In the genomic region with DNA sequence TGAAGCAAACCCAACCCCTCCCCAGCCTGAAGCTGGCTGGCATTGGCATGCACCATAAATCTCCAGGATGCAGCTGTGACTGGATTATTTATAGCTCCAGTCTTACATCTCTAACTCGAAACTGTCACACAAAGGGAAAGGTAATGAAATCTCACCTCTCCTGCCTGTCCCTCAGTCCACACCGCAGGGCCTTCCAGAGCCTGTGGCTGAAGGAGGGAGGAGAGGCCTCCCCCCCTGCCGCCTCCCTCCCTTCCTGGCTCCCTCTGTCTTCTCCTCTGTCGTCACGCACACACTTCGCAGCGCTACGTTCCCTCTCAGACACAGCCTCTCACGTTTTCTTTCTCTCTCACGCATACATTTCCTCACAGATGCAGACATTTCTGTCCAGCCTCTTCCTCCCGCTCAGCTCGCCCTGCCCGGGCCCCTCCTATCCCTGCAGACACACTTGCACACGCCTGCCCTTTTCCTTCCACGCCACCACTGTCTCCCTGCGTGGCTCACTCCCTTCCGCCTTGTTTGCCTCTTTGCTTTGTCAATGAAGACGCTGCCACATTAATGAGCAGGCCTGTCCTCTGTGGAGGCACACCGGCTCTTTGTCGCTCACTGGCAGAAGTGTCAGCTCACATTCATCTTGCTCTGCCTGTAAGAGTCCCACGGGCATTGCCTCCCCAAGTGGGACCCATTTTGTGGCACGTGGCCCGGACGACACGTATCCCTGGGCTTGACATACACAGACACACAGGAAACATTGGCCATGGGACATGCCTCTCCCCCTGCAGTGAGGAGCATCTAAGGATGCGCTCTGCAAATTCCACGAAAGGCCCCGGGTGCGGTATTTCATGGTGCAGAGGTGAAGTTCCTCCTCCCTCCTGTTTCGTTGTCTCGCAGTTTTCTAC, we compare ENCODE assay signal across 8 cellular contexts. TPM values are rescaled to one million over a fixed set of nuclear protein-coding genes. Genes with fewer than 3 reads are reported as not detected.
DNase-seq lines count a peak whose midpoint lies in the region; ATAC-seq and TF ChIP-seq lines count a peak whose summit lies in the region.

No MANE protein-coding gene starts in this region.

- ATAC-seq in HG02763 (IDR thresholded peaks at IDR 0.05; ENCODE audit: unreplicated experiment) (no peak), HG02870 (IDR thresholded peaks at IDR 0.05; ENCODE audit: unreplicated experiment) (no peak)

- no peak overlapping the region for H3K4me3 ChIP-seq in astrocyte of the spinal cord (ENCODE audit: low read depth, low read length)
- H3K4me3 ChIP-seq in mesodermal cell (ENCODE audit: extremely low read depth, insufficient read depth, low read length, poor library complexity, severe bottlenecking) = no peak overlapping the region

- peak; percentile 8 for DNase-seq in stimulated activated CD4-positive, alpha-beta T cell treated with anti-CD3 and anti-CD28 coated beads, Interleukin-4, amount 100 ng/mL, for 1 hour
- DNase-seq in stimulated activated CD4-positive, alpha-beta T cell treated with anti-CD3 and anti-CD28 coated beads, Interleukin-4, amount 100 ng/mL, for 24 hours = no peak
- DNase-seq in NCI-H2107 (lab: John Stamatoyannopoulos, UW) (peak; percentile 50), astrocyte of the spinal cord (ENCODE audit: low read depth, low spot score) (peak; percentile 40), HK-2 (ENCODE audit: unreplicated experiment) (no peak)

- in situ Hi-C loops in astrocyte of the spinal cord (cut with HindIII; ENCODE audit: low sequenced_read_pairs) = no loop called here

- no peaks in the 10 kb centered on the region for H3K36me3 ChIP-seq in mesodermal cell (ENCODE audit: control insufficient read depth, insufficient read depth, low read length)

- H3K9me3 ChIP-seq in mesodermal cell (ENCODE audit: control insufficient read depth, low read length) = no peaks in the 10 kb centered on the region

- 82 to 86% methylated on average over 26 to 30 of the region's 31 CpGs for WGBS in mesodermal cell (ENCODE audit: insufficient coverage in 2 of 2), 2 experiments

- peak overlapping the region; percentile 64 for H3K27ac ChIP-seq in mesodermal cell (ENCODE audit: low read depth, low read length, severe bottlenecking)

- TF ChIP-seq CTCF in astrocyte of the spinal cord (IDR thresholded peaks at IDR 0.05; ENCODE audit: low read depth, low read length) = no peak

- H3K4me1 ChIP-seq in mesodermal cell (ENCODE audit: control insufficient read depth, insufficient read depth, low read length, poor library complexity, severe bottlenecking) = peaks cover 13% of the 10 kb centered on the region

RNA-seq across cellular contexts. Expression of a gene that starts 27.9 kb away (rescaled TPM):
- polyA plus RNA-seq in mesodermal cell (2013, experiment 1 of 2) = 60.3 TPM
- polyA plus RNA-seq in mesodermal cell (2013, experiment 2 of 2) = 43.8 TPM

Comparison
In these comparisons a context has a peak if more than half of its experiments do, and no peak if none do; other contexts are left out.
1. DNase-seq: peak in stimulated activated CD4-positive, alpha-beta T cell treated with anti-CD3 and anti-CD28 coated beads, Interleukin-4, amount 100 ng/mL, for 1 hour (single experiment), NCI-H2107 (single experiment) and astrocyte of the spinal cord (single experiment); none in stimulated activated CD4-positive, alpha-beta T cell treated with anti-CD3 and anti-CD28 coated beads, Interleukin-4, amount 100 ng/mL, for 24 hours (single experiment) and HK-2 (single experiment).